ENCODE assay signal across 2 cellular contexts in genomic region chr9:132201780-132202703, GRCh38.
TF ChIP-seq lines count a peak whose summit lies in the region.

No MANE protein-coding gene starts in this region.

TF ChIP-seq in GM23338, 12 proteins besides CTCF, POLR2A, EP300 and RAD21 (continued from another document):
- no peak for TF ChIP-seq ZNF114 (CRISPR knock-in tag; IDR thresholded peaks at IDR 0.05)
- no peak for TF ChIP-seq EZH2 (IDR thresholded peaks at IDR 0.05; ENCODE audit: low read depth, unreplicated experiment)

TF ChIP-seq in H1, 55 proteins besides CTCF, POLR2A, EP300 and RAD21 (continued from another document):
- peak; percentile 56 for TF ChIP-seq MAX (IDR thresholded peaks at IDR 0.05)
- no peak for TF ChIP-seq BCL11A (IDR thresholded peaks at IDR 0.05; ENCODE audit: low read depth in 2 of 2, low read length in 2 of 2)
- no peak for TF ChIP-seq SIN3A (conservative IDR thresholded peaks at IDR 0.05 in 1 of 2, IDR thresholded peaks at IDR 0.05 in 1 of 2; ENCODE audit: low read depth in 1 of 2, low read length in 2 of 2)
